In genomic region chr3:153658151-153658550, GRCh38 we compare ENCODE assay signal across 19 cellular contexts.
A peak's percentile ranks its signal among the peaks of the same experiment; 100 is the strongest.
DNase-seq lines count a peak whose midpoint lies in the region; TF ChIP-seq lines count a peak whose summit lies in the region.
"Had no signal": no experiment of that assay in that cellular context is flagged by ENCODE, and none has a peak within 500 bp of the region (broad histone marks: within the 10 kb centered on the region; RNA-seq: fewer than 3 reads in every experiment).

No MANE protein-coding gene starts in this region.

- no peak for TF ChIP-seq CTCF in fibroblast of mammary gland (conservative IDR thresholded peaks at IDR 0.05; ENCODE audit: control insufficient read depth, insufficient read depth, low read depth, low read length)

- DNase-seq in GM03348 (ENCODE audit: low spot score): peak; percentile 31
- peak; percentile 64 for DNase-seq in MV-4-11 (lab: John Stamatoyannopoulos, UW)
- peak; percentile 26 for DNase-seq in fibroblast of mammary gland (ENCODE audit: low read depth)
- DNase-seq in skeletal muscle cell (ENCODE audit: low read depth): peak; percentile 71
- DNase-seq in H4 (ENCODE audit: low spot score): no peak
- no peak for DNase-seq in NCI-H2029 treated with DMSO at 0.1 percent for 48 hours (lab: John Stamatoyannopoulos, UW)
- no peak for DNase-seq in activated naive CD4-positive, alpha-beta T cell treated with anti-CD3 and anti-CD28 coated beads, Interleukin-2, amount 50 U/mL, for 16 hours
- DNase-seq: activated CD4-positive, alpha-beta T cell treated with anti-CD3 and anti-CD28 coated beads, Interleukin-2, amount 10 ng/mL, durations not matched to agents 7 days and 5 days; activated effector memory CD4-positive, alpha-beta T cell treated with Interleukin-2 at 50 U/mL for 16 hours; amygdala; C1 segment of cervical spinal cord; H9; heart right ventricle; immature natural killer cell; mammary epithelial cell; NCI-H187; occipital lobe; T-cell had no signal

- H3K4me3 ChIP-seq in fibroblast of mammary gland (ENCODE audit: control insufficient read depth, low read depth, low read length) (no peak overlapping the region), skeletal muscle cell (ENCODE audit: low read depth, low read length) (no peak overlapping the region)
- H3K4me3 ChIP-seq: GM12878, heart right ventricle had no signal

Comparison
In these comparisons a context has a peak if more than half of its experiments do, and no peak if none do; other contexts are left out.
1. DNase-seq: peak in GM03348 (single experiment), MV-4-11 (single experiment), fibroblast of mammary gland (single experiment) and skeletal muscle cell (single experiment); none in H4 (single experiment), NCI-H2029 treated with DMSO at 0.1 percent for 48 hours (single experiment) and activated naive CD4-positive, alpha-beta T cell treated with anti-CD3 and anti-CD28 coated beads, Interleukin-2, amount 50 U/mL, for 16 hours (single experiment).